17 cellular contexts compared by ENCODE assay signal in the genomic region with DNA sequence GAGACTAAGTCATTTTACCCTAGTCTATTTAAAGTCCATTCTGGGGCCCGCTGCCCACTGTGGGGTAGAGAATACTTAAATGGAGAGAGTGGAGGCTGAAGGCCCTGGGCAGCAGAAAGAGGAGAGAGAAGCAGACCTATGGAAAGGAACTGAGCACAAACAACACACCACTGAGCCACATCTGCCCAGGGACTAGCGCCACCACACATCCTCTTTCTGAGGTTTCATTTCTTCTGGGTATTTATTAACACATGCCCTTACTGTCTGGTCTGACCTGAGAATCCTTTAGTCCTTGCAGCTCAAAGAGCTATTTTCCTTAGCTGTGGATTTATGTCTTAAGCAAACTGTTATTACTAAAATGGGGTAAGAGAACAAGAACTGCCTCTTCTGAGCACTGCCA.
DNase-seq lines count a peak whose midpoint lies in the region; ATAC-seq, FAIRE-seq and TF ChIP-seq lines count a peak whose summit lies in the region.
"Had no signal": no experiment of that assay in that cellular context is flagged by ENCODE, and none has a peak within 500 bp of the region (broad histone marks: within the 10 kb centered on the region; RNA-seq: fewer than 3 reads in every experiment).

No MANE protein-coding gene starts in this region.

- no peak for TF ChIP-seq POLR2A in GM12891 (IDR thresholded peaks at IDR 0.05; ENCODE audit: low read depth, low read length)

- no peaks in the 10 kb centered on the region for H3K27me3 Mint-ChIP-seq in WTC11 (ENCODE audit: low read depth)
- H3K27me3 Mint-ChIP-seq: activated B cell treated with CpG ODN at 0.5 μM for 24 hours had no signal

- no peak overlapping the region for H3K27ac Mint-ChIP-seq in WTC11
- H3K27ac Mint-ChIP-seq in activated naive CD4-positive, alpha-beta T cell treated with anti-CD3 and anti-CD28 coated beads, Interleukin-2, amount 50 U/mL, for 72 hours: no peak overlapping the region
- H3K27ac Mint-ChIP-seq: activated B cell treated with CpG ODN at 0.5 μM for 24 hours; naive thymus-derived CD8-positive, alpha-beta T cell had no signal

- TF ChIP-seq CTCF in WTC11 (IDR thresholded peaks at IDR 0.05): no peak

- H3K9me3 Mint-ChIP-seq in WTC11: no peaks in the 10 kb centered on the region
- no peaks in the 10 kb centered on the region for H3K9me3 Mint-ChIP-seq in activated naive CD4-positive, alpha-beta T cell treated with anti-CD3 and anti-CD28 coated beads, Interleukin-2, amount 50 U/mL, for 72 hours
- H3K9me3 Mint-ChIP-seq: activated B cell treated with CpG ODN at 0.5 μM for 24 hours had no signal

- no peak overlapping the region for H3K4me3 Mint-ChIP-seq in WTC11
- H3K4me3 Mint-ChIP-seq: activated B cell treated with CpG ODN at 0.5 μM for 24 hours; naive thymus-derived CD8-positive, alpha-beta T cell had no signal

- peak; percentile 50 for ATAC-seq in GM19452 (IDR thresholded peaks at IDR 0.05; ENCODE audit: unreplicated experiment)
- peak; percentile 72 for ATAC-seq in HG02759 (IDR thresholded peaks at IDR 0.05; ENCODE audit: unreplicated experiment)
- peak; percentile 59 for ATAC-seq in HG03469 (IDR thresholded peaks at IDR 0.05; ENCODE audit: unreplicated experiment)
- ATAC-seq in WTC11: no peak
- no peak for ATAC-seq in activated naive CD4-positive, alpha-beta T cell treated with anti-CD3 and anti-CD28 coated beads, Interleukin-2, amount 50 U/mL, for 72 hours
- ATAC-seq: A549; naive thymus-derived CD8-positive, alpha-beta T cell; psoas muscle had no signal

- no peak for FAIRE-seq in GM12891 (lab: Jason Lieb, UNC)
- FAIRE-seq: A549, H1 had no signal

- peaks cover 10% of the 10 kb centered on the region for H3K4me1 Mint-ChIP-seq in WTC11
- H3K4me1 Mint-ChIP-seq: activated B cell treated with CpG ODN at 0.5 μM for 24 hours had no signal

- POLR2A ChIA-PET in WTC11 (lab: Charles Lee): no interaction called here

- no peak for DNase-seq in GM12891 (ENCODE audit: insufficient read length, low spot score)
- DNase-seq in LoVo (ENCODE audit: low spot score): no peak
- no peak for DNase-seq in WTC11 (ENCODE audit: low spot score)
- no peak for DNase-seq in activated naive CD4-positive, alpha-beta T cell treated with anti-CD3 and anti-CD28 coated beads, Interleukin-2, amount 50 U/mL, for 72 hours (ENCODE audit: low spot score in 2 of 2)
- no peak for DNase-seq in COLO668 (lab: John Stamatoyannopoulos, UW; ENCODE audit: unreplicated experiment)
- DNase-seq: activated B cell treated with CpG ODN at 0.5 μM for 24 hours; Calu3; naive thymus-derived CD8-positive, alpha-beta T cell; NCI-H2227 treated with DMSO at 0.1 percent for 48 hours; OCI-M1; psoas muscle; transverse colon had no signal

- no peaks in the 10 kb centered on the region for H3K36me3 Mint-ChIP-seq in WTC11
- H3K36me3 Mint-ChIP-seq in activated naive CD4-positive, alpha-beta T cell treated with anti-CD3 and anti-CD28 coated beads, Interleukin-2, amount 50 U/mL, for 72 hours: no peaks in the 10 kb centered on the region
- H3K36me3 Mint-ChIP-seq: naive thymus-derived CD8-positive, alpha-beta T cell had no signal

- CTCF ChIA-PET in WTC11 (lab: Charles Lee): no interaction called here

TF ChIP-seq in GM12891, 5 proteins besides CTCF, POLR2A, EP300 and RAD21:
- TF ChIP-seq POU2F2 (IDR thresholded peaks at IDR 0.05; ENCODE audit: low read depth, low read length): no peak
- TF ChIP-seq SPI1 (IDR thresholded peaks at IDR 0.05; ENCODE audit: low read depth, low read length): peak; percentile 23; the same call in 1 of the 2 replicates
- TF ChIP-seq TAF1 (IDR thresholded peaks at IDR 0.05; ENCODE audit: low read depth, low read length): no peak
- TF ChIP-seq PAX5 (IDR thresholded peaks at IDR 0.05; ENCODE audit: insufficient read depth, low read length, severe bottlenecking): no peak
- no peak for TF ChIP-seq POLR2AphosphoS5 (IDR thresholded peaks at IDR 0.05; ENCODE audit: low read depth, low read length)

TF ChIP-seq in WTC11, 78 proteins besides CTCF, POLR2A, EP300 and RAD21:
- TF ChIP-seq JAZF1 (CRISPR knock-in tag; IDR thresholded peaks at IDR 0.05) (no peak), ZNF423 (CRISPR knock-in tag; IDR thresholded peaks at IDR 0.05) (no peak), TEAD1 (CRISPR knock-in tag; IDR thresholded peaks at IDR 0.05) (no peak), NFE2L1 (CRISPR knock-in tag; IDR thresholded peaks at IDR 0.05) (no peak), NFYB (CRISPR knock-in tag; conservative IDR thresholded peaks at IDR 0.05; ENCODE audit: low read depth) (no peak), PRRX2 (CRISPR knock-in tag; IDR thresholded peaks at IDR 0.05) (no peak), SP1 (CRISPR knock-in tag; conservative IDR thresholded peaks at IDR 0.05) (no peak), ZNF317 (CRISPR knock-in tag; IDR thresholded peaks at IDR 0.05; ENCODE audit: borderline replicate concordance, low read depth) (no peak), ZNF121 (CRISPR knock-in tag; IDR thresholded peaks at IDR 0.05) (no peak), TCF7 (CRISPR knock-in tag; IDR thresholded peaks at IDR 0.05; ENCODE audit: low read depth) (no peak), NR3C1 (CRISPR knock-in tag; conservative IDR thresholded peaks at IDR 0.05; ENCODE audit: low read depth) (no peak), EMX1 (CRISPR knock-in tag; IDR thresholded peaks at IDR 0.05) (no peak)
- TF ChIP-seq, protein P1, sequence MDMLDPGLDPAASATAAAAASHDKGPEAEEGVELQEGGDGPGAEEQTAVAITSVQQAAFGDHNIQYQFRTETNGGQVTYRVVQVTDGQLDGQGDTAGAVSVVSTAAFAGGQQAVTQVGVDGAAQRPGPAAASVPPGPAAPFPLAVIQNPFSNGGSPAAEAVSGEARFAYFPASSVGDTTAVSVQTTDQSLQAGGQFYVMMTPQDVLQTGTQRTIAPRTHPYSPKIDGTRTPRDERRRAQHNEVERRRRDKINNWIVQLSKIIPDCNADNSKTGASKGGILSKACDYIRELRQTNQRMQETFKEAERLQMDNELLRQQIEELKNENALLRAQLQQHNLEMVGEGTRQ (CRISPR knock-in tag; IDR thresholded peaks at IDR 0.05): no peak
- TF ChIP-seq, protein P2, sequence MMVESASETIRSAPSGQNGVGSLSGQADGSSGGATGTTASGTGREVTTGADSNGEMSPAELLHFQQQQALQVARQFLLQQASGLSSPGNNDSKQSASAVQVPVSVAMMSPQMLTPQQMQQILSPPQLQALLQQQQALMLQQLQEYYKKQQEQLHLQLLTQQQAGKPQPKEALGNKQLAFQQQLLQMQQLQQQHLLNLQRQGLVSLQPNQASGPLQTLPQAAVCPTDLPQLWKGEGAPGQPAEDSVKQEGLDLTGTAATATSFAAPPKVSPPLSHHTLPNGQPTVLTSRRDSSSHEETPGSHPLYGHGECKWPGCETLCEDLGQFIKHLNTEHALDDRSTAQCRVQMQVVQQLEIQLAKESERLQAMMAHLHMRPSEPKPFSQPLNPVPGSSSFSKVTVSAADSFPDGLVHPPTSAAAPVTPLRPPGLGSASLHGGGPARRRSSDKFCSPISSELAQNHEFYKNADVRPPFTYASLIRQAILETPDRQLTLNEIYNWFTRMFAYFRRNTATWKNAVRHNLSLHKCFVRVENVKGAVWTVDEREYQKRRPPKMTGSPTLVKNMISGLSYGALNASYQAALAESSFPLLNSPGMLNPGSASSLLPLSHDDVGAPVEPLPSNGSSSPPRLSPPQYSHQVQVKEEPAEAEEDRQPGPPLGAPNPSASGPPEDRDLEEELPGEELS (CRISPR knock-in tag; IDR thresholded peaks at IDR 0.05): no peak
- TF ChIP-seq, protein P3, sequence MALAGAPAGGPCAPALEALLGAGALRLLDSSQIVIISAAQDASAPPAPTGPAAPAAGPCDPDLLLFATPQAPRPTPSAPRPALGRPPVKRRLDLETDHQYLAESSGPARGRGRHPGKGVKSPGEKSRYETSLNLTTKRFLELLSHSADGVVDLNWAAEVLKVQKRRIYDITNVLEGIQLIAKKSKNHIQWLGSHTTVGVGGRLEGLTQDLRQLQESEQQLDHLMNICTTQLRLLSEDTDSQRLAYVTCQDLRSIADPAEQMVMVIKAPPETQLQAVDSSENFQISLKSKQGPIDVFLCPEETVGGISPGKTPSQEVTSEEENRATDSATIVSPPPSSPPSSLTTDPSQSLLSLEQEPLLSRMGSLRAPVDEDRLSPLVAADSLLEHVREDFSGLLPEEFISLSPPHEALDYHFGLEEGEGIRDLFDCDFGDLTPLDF (CRISPR knock-in tag; IDR thresholded peaks at IDR 0.05): no peak
TF ChIP-seq in WTC11: peak in this region for 0.

Comparison
In these comparisons a context has a peak if more than half of its experiments do, and no peak if none do; other contexts are left out.
1. ATAC-seq: peak in GM19452 (single experiment), HG02759 (single experiment) and HG03469 (single experiment); none in WTC11 (single experiment) and activated naive CD4-positive, alpha-beta T cell treated with anti-CD3 and anti-CD28 coated beads, Interleukin-2, amount 50 U/mL, for 72 hours (0 of 2).